ENCODE assay signal across 8 cellular contexts in the genomic region with DNA sequence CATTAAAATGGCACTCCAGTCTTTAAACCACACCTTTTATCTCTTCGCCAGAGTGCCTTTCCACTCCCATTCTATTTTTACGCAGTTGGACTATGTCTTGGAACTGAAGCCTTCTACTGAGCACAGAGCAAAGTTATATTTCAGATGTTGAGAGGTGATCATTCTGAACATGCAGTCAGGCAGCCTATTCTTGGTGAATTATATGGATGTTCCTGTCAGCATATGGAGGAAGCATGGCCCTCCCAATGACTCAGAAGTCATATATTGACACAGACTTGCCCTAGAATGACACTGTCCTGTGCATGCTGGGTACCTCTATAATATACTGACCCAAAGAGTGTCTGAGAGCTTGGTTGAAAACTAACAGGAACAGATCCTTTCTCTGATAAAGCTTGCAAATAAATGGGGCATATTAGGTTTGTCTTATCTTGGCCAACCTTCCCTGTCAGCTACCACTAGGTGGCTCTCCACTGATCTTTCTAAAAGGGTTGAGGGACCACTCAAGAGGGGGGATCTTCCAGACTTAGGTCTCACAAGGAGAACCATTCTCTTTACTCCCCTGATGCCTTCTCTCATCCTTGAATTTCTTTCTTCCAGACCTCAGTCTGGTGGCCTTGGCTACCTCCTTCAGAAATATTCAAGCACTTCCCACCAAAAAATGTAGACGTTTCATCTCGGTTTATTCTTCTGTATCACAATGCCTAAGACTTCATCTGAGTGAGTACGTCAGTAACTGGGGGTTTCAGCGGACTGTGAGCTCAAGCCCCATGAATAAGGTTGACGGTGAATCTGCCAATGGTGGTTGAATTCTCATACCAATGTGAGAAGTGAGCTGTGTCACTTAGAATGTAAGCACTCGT. TPM values are rescaled to one million over a fixed set of nuclear protein-coding genes. Genes with fewer than 3 reads are reported as not detected.
DNase-seq lines count a peak whose midpoint lies in the region; TF ChIP-seq lines count a peak whose summit lies in the region.

No MANE protein-coding gene starts in this region.

- H3K36me3 ChIP-seq in HEK293 (ENCODE audit: control insufficient read depth in 2 of 2, insufficient read depth in 1 of 2, low read length in 2 of 2) (no peaks in the 10 kb centered on the region), adipocyte (ENCODE audit: control insufficient read depth, insufficient read depth, low read length, severe bottlenecking) (no peaks in the 10 kb centered on the region)

- H3K4me3 ChIP-seq in AG04450 (ENCODE audit: low read depth, low read length) = no peak overlapping the region
- H3K4me3 ChIP-seq in HEK293 (ENCODE audit: low read depth, low read length) = no peak overlapping the region
- no peak overlapping the region for H3K4me3 ChIP-seq in adipocyte (ENCODE audit: low read length)

- peak; percentile 57 for TF ChIP-seq CTCF in AG04450 (IDR thresholded peaks at IDR 0.05; ENCODE audit: low read depth, low read length)
- no peak for TF ChIP-seq CTCF in HEK293 (tag by site-specific recombination; IDR thresholded peaks at IDR 0.05)

- peaks cover 2% of the 10 kb centered on the region for H3K9me3 ChIP-seq in AG04450 (ENCODE audit: control insufficient read depth, insufficient read depth, low read length)
- no peaks in the 10 kb centered on the region for H3K9me3 ChIP-seq in HEK293 (ENCODE audit: control insufficient read depth, insufficient read depth, low read depth, low read length)
- no peaks in the 10 kb centered on the region for H3K9me3 ChIP-seq in adipocyte (ENCODE audit: control insufficient read depth, low read length)

- peaks cover 6% of the 10 kb centered on the region for H3K27me3 ChIP-seq in AG04450 (ENCODE audit: control insufficient read depth, insufficient read depth, low read length)
- no peaks in the 10 kb centered on the region for H3K27me3 ChIP-seq in adipocyte (replicated peaks; ENCODE audit: control insufficient read depth, insufficient read depth, low read length)

- CTCF ChIA-PET in AG04450 (lab: Charles Lee) = interaction anchor here (0.6 to 2.8 kb wide), 13 partner anchors 11 to 230 kb away, joined by 3 to 19 read pairs (median 4); a partner anchor contains a TSS
- CTCF ChIA-PET in HEK293 (lab: Yijun Ruan, JAX) = interaction anchor here (0.6 to 3.2 kb wide), 35 partner anchors 10 to 601 kb away, joined by 3 to 42 read pairs (median 4); a partner anchor contains a TSS

- POLR2A ChIA-PET in AG04450 (lab: Yijun Ruan, JAX) = no interaction called here
- POLR2A ChIA-PET in HEK293 (lab: Yijun Ruan, JAX) = interaction anchor here (1.0 to 1.4 kb wide), 3 partner anchors 11 to 149 kb away, joined by 3 to 6 read pairs (median 3); a partner anchor contains a TSS

- no peak overlapping the region for H3K9ac ChIP-seq in adipocyte (ENCODE audit: low read length)

- H3K4me1 ChIP-seq in HEK293 (ENCODE audit: control insufficient read depth, insufficient read depth, low read length) = no peaks in the 10 kb centered on the region
- peaks cover 21% of the 10 kb centered on the region for H3K4me1 ChIP-seq in adipocyte (ENCODE audit: control insufficient read depth, insufficient read depth, low read length)

- DNase-seq in AG04450 (ENCODE audit: low read depth, low spot score) = no peak
- peak; percentile 34 for DNase-seq in ELF-1 (ENCODE audit: low read depth, low spot score)
- DNase-seq in NCI-H1694 treated with DMSO at 0.1 percent for 48 hours (lab: John Stamatoyannopoulos, UW) = peak; percentile 59
- DNase-seq in adipocyte (ENCODE audit: low read depth) = peak; percentile 56
- DNase-seq in inferior parietal cortex (ENCODE audit: extremely low spot score) = peak; percentile 70
- DNase-seq in superior temporal gyrus (ENCODE audit: extremely low spot score) = peak; percentile 75
- no peak for DNase-seq in NCI-H187 (lab: John Stamatoyannopoulos, UW)

- H3K27ac ChIP-seq in AG04450 (ENCODE audit: low read depth, low read length) (no peak overlapping the region), HEK293 (ENCODE audit: extremely low read depth, low read depth, low read length) (no peak overlapping the region)

TF ChIP-seq in HEK293, 187 proteins besides CTCF, POLR2A, EP300 and RAD21:
- TF ChIP-seq ZNF654 (tag by site-specific recombination; IDR thresholded peaks at IDR 0.05; ENCODE audit: low read depth) = peak; percentile 42
- TF ChIP-seq ZNF146 (tag by site-specific recombination; IDR thresholded peaks at IDR 0.05) = no peak
- TF ChIP-seq MZF1 (tag by site-specific recombination; IDR thresholded peaks at IDR 0.05; ENCODE audit: borderline replicate concordance) = peak; percentile 55; the same call in 1 of the 2 replicates
- peak; percentile 18; the same call in 1 of the 2 replicates for TF ChIP-seq ZBTB48 (tag by site-specific recombination; IDR thresholded peaks at IDR 0.05)
TF ChIP-seq in HEK293: peak in this region for 3.

RNA-seq across cellular contexts. Expression of a gene that starts 11.8 kb away (rescaled TPM):
- polyA plus RNA-seq in AG04450 (2011; rRNA removed) = 2.6 and 3.1 TPM in 2 replicates
- 3.8 and 5.6 TPM in 2 replicates for polyA minus RNA-seq in AG04450 (2011; rRNA and poly(A)+ RNA removed)

RNA-seq across cellular contexts. Expression of a gene that starts 32.6 kb away (rescaled TPM):
- 0.51 and 0.98 TPM in 2 replicates for polyA plus RNA-seq in AG04450 (2011; rRNA removed)
- polyA minus RNA-seq in AG04450 (2011; rRNA and poly(A)+ RNA removed) = 0.28 and 0.52 TPM in 2 replicates

Comparison
In these comparisons a context has a peak if more than half of its experiments do, and no peak if none do; other contexts are left out.
1. DNase-seq: peak in ELF-1 (single experiment), NCI-H1694 treated with DMSO at 0.1 percent for 48 hours (single experiment), adipocyte (single experiment), inferior parietal cortex (single experiment) and superior temporal gyrus (single experiment); none in AG04450 (single experiment) and NCI-H187 (0 of 2).